ENCODE assay signal across 32 cellular contexts in genomic region chr3:78937486-78937885, GRCh38.
"Had no signal": no experiment of that assay in that cellular context is flagged by ENCODE, and none has a peak within 500 bp of the region (broad histone marks: within the 10 kb centered on the region; RNA-seq: fewer than 3 reads in every experiment).

No MANE protein-coding gene starts in this region.

- H3K36me3 ChIP-seq: brain microvascular endothelial cell had no signal

- H3K27me3 ChIP-seq: brain microvascular endothelial cell had no signal

- H3K4me3 ChIP-seq: PC-9 had no signal

- H3K27ac ChIP-seq: brain microvascular endothelial cell, PC-9, WERI-Rb-1 had no signal

- DNase-seq: activated CD4-positive, alpha-beta memory T cell treated with anti-CD3 and anti-CD28 coated beads, Interleukin-2, amount 10 ng/mL, durations not matched to agents 7 days and 5 days; activated CD4-positive, alpha-beta T cell treated with anti-CD3 and anti-CD28 coated beads for 1 hour; activated CD4-positive, alpha-beta T cell treated with anti-CD3 and anti-CD28 coated beads for 48 hours; activated CD4-positive, CD25-positive, alpha-beta regulatory T cell; activated CD8-positive, alpha-beta memory T cell treated with anti-CD3 and anti-CD28 coated beads for 24 hours; activated CD8-positive, alpha-beta memory T cell treated with anti-CD3 and anti-CD28 coated beads, Interleukin-2, amount 10 ng/mL, durations not matched to agents 7 days and 5 days; activated CD8-positive, alpha-beta memory T cell treated with anti-CD3 and anti-CD28 coated beads, Interleukin-2, amount 50 U/mL, for 48 hours; activated effector memory CD4-positive, alpha-beta T cell treated with Interleukin-2 at 50 U/mL for 16 hours; activated naive CD4-positive, alpha-beta T cell treated with anti-CD3 and anti-CD28 coated beads, Interleukin-2, amount 50 U/mL, for 16 hours; activated naive CD8-positive, alpha-beta T cell treated with anti-CD3 and anti-CD28 coated beads for 36 hours; activated T-cell treated with anti-CD3 and anti-CD28 coated beads, Interleukin-2, amount 50 U/mL, for 48 hours; amniotic stem cell; aorta; brain microvascular endothelial cell; central memory CD4-positive, alpha-beta T cell; Karpas-422; KBM-7; NCI-H1417 treated with DMSO at 0.1 percent for 48 hours; NCI-H1694; NCI-H1930; NCI-H2081 treated with DMSO at 0.1 percent for 48 hours; NCI-H2171; NCI-H524 treated with DMSO at 0.1 percent for 48 hours; NCI-H82; NK-92 treated with Interleukin-12 subunit alpha and Interleukin-12 subunit beta, amount 100 ng/mL, for 24 hours; PC-9; Right ventricle myocardium superior; SW 1271; T-helper 1 cell; T-helper 2 cell; T-helper 9 cell; WERI-Rb-1 had no signal

- ATAC-seq: activated CD8-positive, alpha-beta memory T cell treated with anti-CD3 and anti-CD28 coated beads, Interleukin-2, amount 10 ng/mL, durations not matched to agents 7 days and 5 days had no signal
